ENCODE assay signal across 8 cellular contexts in genomic region chr19:40811478-40812341, GRCh38. TPM values are rescaled to one million over a fixed set of nuclear protein-coding genes. Genes with fewer than 3 reads are reported as not detected.
A peak's percentile ranks its signal among the peaks of the same experiment; 100 is the strongest.
DNase-seq lines count a peak whose midpoint lies in the region; ATAC-seq and TF ChIP-seq lines count a peak whose summit lies in the region.

No MANE protein-coding gene starts in this region.

- peak overlapping the region; percentile 51 for H3K27ac ChIP-seq in CD8-positive, alpha-beta memory T cell (ENCODE audit: low read depth, low read length)
- H3K27ac ChIP-seq in Panc1 (ENCODE audit: low read length), result peak overlapping the region; percentile 77
- H3K27ac ChIP-seq in endodermal cell (ENCODE audit: low read depth, low read length), result no peak overlapping the region
- H3K27ac ChIP-seq in neutrophil, result peak overlapping the region; percentile 79

- in situ Hi-C loops in Panc1 (cut with HindIII; ENCODE audit: low pct_unique_long_range_greater_than_20kb, low sequenced_read_pairs), result no loop called here

- DNase-seq in CD8-positive, alpha-beta memory T cell, result peak in 2 of 5 donors; percentile 48 to 61
- DNase-seq in Panc1 (ENCODE audit: low read depth, low spot score) (no peak), endodermal cell (peak; percentile 74), NCI-H1417 (lab: John Stamatoyannopoulos, UW) (no peak)

- POLR2A ChIA-PET in CD8-positive, alpha-beta memory T cell (lab: Charles Lee), result interaction anchor here (0.6 to 1.4 kb wide), 3 partner anchors 8 to 13 kb away, joined by 3 to 5 read pairs (median 4); partner anchors contain the start of gene EGLN2
- POLR2A ChIA-PET in Panc1 (lab: Charles Lee), result no interaction called here

- peak overlapping the region; percentile 55 for H3K4me3 ChIP-seq in CD8-positive, alpha-beta memory T cell (ENCODE audit: low read length)
- H3K4me3 ChIP-seq in Panc1 (ENCODE audit: low read depth in 2 of 2, low read length in 2 of 2), result peak overlapping the region; percentile 12 to 32; a peak in 3 of 4 replicates
- H3K4me3 ChIP-seq in endodermal cell (ENCODE audit: low read length), result peak overlapping the region; percentile 69
- H3K4me3 ChIP-seq in neutrophil (ENCODE audit: low read depth in 1 of 2, low read length in 1 of 2), result peak overlapping the region; percentile 69 to 74

- peaks cover 0 to 4% of the 10 kb centered on the region in 2 donors for H3K27me3 Mint-ChIP-seq in CD8-positive, alpha-beta memory T cell
- peaks cover 46% of the 10 kb centered on the region for H3K27me3 Mint-ChIP-seq in endodermal cell (ENCODE audit: insufficient read depth)

- H3K36me3 ChIP-seq in CD8-positive, alpha-beta memory T cell (ENCODE audit: insufficient read depth, low read length), result peaks cover 15% of the 10 kb centered on the region
- H3K36me3 ChIP-seq in Panc1 (ENCODE audit: control insufficient read depth, insufficient read depth, low read length) (no peaks in the 10 kb centered on the region), endodermal cell (ENCODE audit: control insufficient read depth, insufficient read depth, low read length) (peaks cover 29% of the 10 kb centered on the region), neutrophil (peaks cover 33% of the 10 kb centered on the region)

- H3K27ac Mint-ChIP-seq in CD8-positive, alpha-beta memory T cell, result peak overlapping the region; percentile 24 to 98 (median 87)
- H3K27ac Mint-ChIP-seq in endodermal cell, result peak overlapping the region; percentile 78

- CTCF ChIA-PET in CD8-positive, alpha-beta memory T cell (lab: Charles Lee), result interaction anchor here (2.1 kb wide), 1 partner anchor 148 kb away, joined by 6 read pairs; no protein-coding TSS in a partner anchor
- CTCF ChIA-PET in Panc1 (lab: Charles Lee), result no interaction called here

- TF ChIP-seq CTCF in Panc1 (IDR thresholded peaks at IDR 0.05) (no peak), endodermal cell (conservative IDR thresholded peaks at IDR 0.05) (peak; percentile 20), neutrophil (IDR thresholded peaks at IDR 0.05) (no peak)

- peaks cover 2 to 34% (median 5%) of the 10 kb centered on the region in 3 donors for H3K36me3 Mint-ChIP-seq in CD8-positive, alpha-beta memory T cell
- peaks cover 18% of the 10 kb centered on the region for H3K36me3 Mint-ChIP-seq in endodermal cell (ENCODE audit: low read depth)

- H3K4me3 Mint-ChIP-seq in CD8-positive, alpha-beta memory T cell, result peak overlapping the region; percentile 87 to 98 (median 92)
- H3K4me3 Mint-ChIP-seq in endodermal cell, result peak overlapping the region; percentile 67

- intact Hi-C loops in Panc1 (cut with micrococcal nuclease; ENCODE audit: unreplicated experiment), result no loop called here

- H3K4me1 ChIP-seq in CD8-positive, alpha-beta memory T cell (ENCODE audit: insufficient read depth, low read length), result peaks cover 36% of the 10 kb centered on the region
- H3K4me1 ChIP-seq in Panc1 (ENCODE audit: control insufficient read depth, insufficient read depth, low read length) (peaks cover 12% of the 10 kb centered on the region; the same call in 1 of the 2 replicates), endodermal cell (ENCODE audit: control insufficient read depth, insufficient read depth, low read length) (no peaks in the 10 kb centered on the region), neutrophil (ENCODE audit: control insufficient read depth in 1 of 2, insufficient read depth in 1 of 2, low read depth in 1 of 2, low read length in 1 of 2) (peaks cover 30 to 33% of the 10 kb centered on the region in 2 experiments)

- WGBS in endodermal cell (ENCODE audit: insufficient coverage in 1 of 2, insufficient read length in 1 of 2), 2 experiments, result 14 to 41% methylated on average over 6 to 27 of the region's 35 CpGs

- H3K4me1 Mint-ChIP-seq in CD8-positive, alpha-beta memory T cell, result peaks cover 36 to 50% (median 48%) of the 10 kb centered on the region in 3 donors
- peaks cover 22% of the 10 kb centered on the region for H3K4me1 Mint-ChIP-seq in endodermal cell

- H3K9me3 ChIP-seq in CD8-positive, alpha-beta memory T cell (ENCODE audit: low read length), result no peaks in the 10 kb centered on the region
- H3K9me3 ChIP-seq in Panc1 (ENCODE audit: control insufficient read depth, insufficient read depth, low read depth, low read length), result no peaks in the 10 kb centered on the region
- no peaks in the 10 kb centered on the region for H3K9me3 ChIP-seq in endodermal cell (ENCODE audit: control insufficient read depth, low read length)
- no peaks in the 10 kb centered on the region for H3K9me3 ChIP-seq in neutrophil

- no TSS peak for BruUV-seq in Panc1 (replicated peaks; lab: Mats Ljungman, UMichigan)

- no peak overlapping the region for H3K9ac ChIP-seq in endodermal cell (ENCODE audit: extremely low read depth, low read length, poor library complexity, severe bottlenecking)

- H3K9me3 Mint-ChIP-seq in CD8-positive, alpha-beta memory T cell, result no peaks in the 10 kb centered on the region
- H3K9me3 Mint-ChIP-seq in endodermal cell, result no peaks in the 10 kb centered on the region

- ATAC-seq in Panc1, result no peak
- no peak for ATAC-seq in GM18907 (IDR thresholded peaks at IDR 0.05; ENCODE audit: unreplicated experiment)
- ATAC-seq in GM21723 (IDR thresholded peaks at IDR 0.05; ENCODE audit: unreplicated experiment), result no peak
- no peak for ATAC-seq in GM18511 (IDR thresholded peaks at IDR 0.05; ENCODE audit: unreplicated experiment)

- H3K27me3 ChIP-seq in CD8-positive, alpha-beta memory T cell (ENCODE audit: insufficient read depth, low read length, poor library complexity, severe bottlenecking), result no peaks in the 10 kb centered on the region
- H3K27me3 ChIP-seq in Panc1 (ENCODE audit: control insufficient read depth, insufficient read depth, low read length) (no peaks in the 10 kb centered on the region), endodermal cell (ENCODE audit: control insufficient read depth, insufficient read depth, low read length, poor library complexity, severe bottlenecking) (no peaks in the 10 kb centered on the region), neutrophil (peaks cover 34% of the 10 kb centered on the region)

RNA-seq across cellular contexts. Expression of gene EGLN2, which starts 12.7 kb away (rescaled TPM):
- 100 to 1,000 TPM; 101 to 103 TPM for total RNA-seq in CD8-positive, alpha-beta memory T cell
- polyA plus RNA-seq in CD8-positive, alpha-beta memory T cell, result 174 TPM
- 115 TPM for total RNA-seq in Panc1 (2021; ENCODE audit: unreplicated experiment)
- 127 TPM for polyA plus RNA-seq in Panc1 (2012; ENCODE audit: insufficient read length)
- 10 to 100 TPM; 87.4 to 99.8 TPM for total RNA-seq in endodermal cell
- polyA plus RNA-seq in endodermal cell (2013, experiment 1 of 2), result 58.5 TPM
- 55.2 TPM for polyA plus RNA-seq in endodermal cell (2013, experiment 2 of 2)

RNA-seq across cellular contexts. Expression of gene RAB4B, which starts 33.7 kb away (rescaled TPM):
- total RNA-seq in CD8-positive, alpha-beta memory T cell, result 10 to 100 TPM; 24.2 to 27.2 TPM
- 95.2 TPM for polyA plus RNA-seq in CD8-positive, alpha-beta memory T cell
- total RNA-seq in Panc1 (2021; ENCODE audit: unreplicated experiment) (24.8 TPM), endodermal cell (10 to 100 TPM; 29.2 to 34.1 TPM)
- 39.6 TPM for polyA plus RNA-seq in Panc1 (2012; ENCODE audit: insufficient read length)
- polyA plus RNA-seq in endodermal cell (2013, experiment 1 of 2), result 30.7 TPM
- polyA plus RNA-seq in endodermal cell (2013, experiment 2 of 2), result 28.4 TPM

RNA-seq across cellular contexts. Expression of gene MIA, which starts 36.4 kb away (rescaled TPM):
- 1 to 10 TPM in 1 of 2 experiments, under 1 TPM in 1; 0.89 to 1.1 TPM for total RNA-seq in CD8-positive, alpha-beta memory T cell
- not detected for polyA plus RNA-seq in CD8-positive, alpha-beta memory T cell
- 2.2 TPM for total RNA-seq in Panc1 (2021; ENCODE audit: unreplicated experiment)
- 1.4 TPM for polyA plus RNA-seq in Panc1 (2012; ENCODE audit: insufficient read length)
- total RNA-seq in endodermal cell, result not detected
- 3.2 TPM for polyA plus RNA-seq in endodermal cell (2013, experiment 1 of 2)
- polyA plus RNA-seq in endodermal cell (2013, experiment 2 of 2), result 5.2 TPM

RNA-seq across cellular contexts. Expression of gene CYP2A6, which starts 38.5 kb away (rescaled TPM):
- total RNA-seq in CD8-positive, alpha-beta memory T cell, result not detected
- not detected for polyA plus RNA-seq in CD8-positive, alpha-beta memory T cell
- total RNA-seq in Panc1 (2021; ENCODE audit: unreplicated experiment), result 0.41 TPM
- polyA plus RNA-seq in Panc1 (2012; ENCODE audit: insufficient read length), result not detected
- total RNA-seq in endodermal cell, result not detected
- not detected for polyA plus RNA-seq in endodermal cell (2013, experiment 1 of 2)
- polyA plus RNA-seq in endodermal cell (2013, experiment 2 of 2), result not detected
